Comparison of ENCODE assay signal across 18 cellular contexts in genomic region chrX:115579786-115580294, GRCh38. TPM values are rescaled to one million over a fixed set of nuclear protein-coding genes. Genes with fewer than 3 reads are reported as not detected.
DNase-seq lines count a peak whose midpoint lies in the region; ATAC-seq and TF ChIP-seq lines count a peak whose summit lies in the region.
"Had no signal": no experiment of that assay in that cellular context is flagged by ENCODE, and none has a peak within 500 bp of the region (broad histone marks: within the 10 kb centered on the region; RNA-seq: fewer than 3 reads in every experiment).

No MANE protein-coding gene starts in this region.

- in situ Hi-C loops in HAP-1 (cut with MboI; ENCODE audit: low sequenced_read_pairs) (no loop called here), G401 (cut with HindIII; ENCODE audit: low sequenced_read_pairs) (no loop called here)

- peaks cover 36% of the 10 kb centered on the region for H3K4me1 Mint-ChIP-seq in endodermal cell
- H3K4me1 Mint-ChIP-seq in glutamatergic neuron (ENCODE audit: low read depth, unreplicated experiment), result no peaks in the 10 kb centered on the region

- no peak for TF ChIP-seq CTCF in endodermal cell (conservative IDR thresholded peaks at IDR 0.05)
- no peak for TF ChIP-seq CTCF in thoracic aorta (IDR thresholded peaks at IDR 0.05)
- TF ChIP-seq CTCF in glutamatergic neuron (IDR thresholded peaks at IDR 0.05; ENCODE audit: partially characterized antibody, unreplicated experiment), result no peak

- peaks cover 51% of the 10 kb centered on the region for H3K4me1 ChIP-seq in HAP-1
- H3K4me1 ChIP-seq in endodermal cell (ENCODE audit: control insufficient read depth, insufficient read depth, low read length), result no peaks in the 10 kb centered on the region
- peaks cover 5 to 42% of the 10 kb centered on the region in 2 donors for H3K4me1 ChIP-seq in thoracic aorta (ENCODE audit: control insufficient read depth in 1 of 2, low read depth in 2 of 2)

- WGBS in endodermal cell (ENCODE audit: insufficient coverage in 1 of 2, insufficient read length in 1 of 2), 2 experiments, result 95% methylated on average over 6 of the region's 8 CpGs; no CpG with 5 or more reads in 1 of the 2 experiments

- POLR2A ChIA-PET in HEK293T (lab: Yijun Ruan, JAX), result interaction anchor here (1.3 to 1.4 kb wide), 2 partner anchors 16 to 18 kb away, joined by 3 to 4 read pairs; partner anchors contain the start of gene PLS3

- no peak for ATAC-seq in thoracic aorta (ENCODE audit: insufficient number of reproducible peaks, low FRiP score, low read depth)
- ATAC-seq: Right ventricle myocardium inferior had no signal

- H3K27me3 ChIP-seq in HAP-1 (ENCODE audit: low read depth) (no peaks in the 10 kb centered on the region), endodermal cell (ENCODE audit: control insufficient read depth, insufficient read depth, low read length, poor library complexity, severe bottlenecking) (no peaks in the 10 kb centered on the region), thoracic aorta (replicated peaks; ENCODE audit: insufficient read depth) (no peaks in the 10 kb centered on the region)

- peak; percentile 15 for DNase-seq in NCI-H82 (lab: John Stamatoyannopoulos, UW)
- DNase-seq in NCI-H82 treated with DMSO at 0.1 percent for 48 hours (lab: John Stamatoyannopoulos, UW; ENCODE audit: unreplicated experiment), result no peak
- DNase-seq in HAP-1 (ENCODE audit: low spot score in 2 of 2), result peak; percentile 58 to 76
- peak; percentile 48 for DNase-seq in endodermal cell
- no peak for DNase-seq in thoracic aorta (ENCODE audit: low spot score)
- no peak for DNase-seq in G401 (ENCODE audit: low spot score)
- no peak for DNase-seq in HEK293T (ENCODE audit: extremely low spot score)
- no peak for DNase-seq in glutamatergic neuron
- DNase-seq: DMS79 treated with DMSO at 0.1 percent for 48 hours; MM.1S; NCI-H1092; NCI-H1436 treated with DMSO at 0.1 percent for 48 hours; NCI-H2029; NCI-H2171; NCI-H526 treated with DMSO at 0.1 percent for 48 hours; NK-92 treated with Interleukin-12 subunit alpha and Interleukin-12 subunit beta, amount 100 ng/mL, for 24 hours had no signal

- H3K9me3 Mint-ChIP-seq in endodermal cell (peaks cover 10% of the 10 kb centered on the region), glutamatergic neuron (ENCODE audit: unreplicated experiment) (no peaks in the 10 kb centered on the region)

- peaks cover 13% of the 10 kb centered on the region for H3K36me3 ChIP-seq in HAP-1 (replicated peaks)
- peaks cover 16% of the 10 kb centered on the region for H3K36me3 ChIP-seq in endodermal cell (ENCODE audit: control insufficient read depth, insufficient read depth, low read length)
- H3K36me3 ChIP-seq in thoracic aorta, result peaks cover 4% of the 10 kb centered on the region

- H3K4me3 Mint-ChIP-seq in endodermal cell (no peak overlapping the region), glutamatergic neuron (ENCODE audit: unreplicated experiment) (no peak overlapping the region)

- CTCF ChIA-PET in HEK293T (lab: Yijun Ruan, JAX), result no interaction called here

- H3K4me3 ChIP-seq in HAP-1 (no peak overlapping the region), endodermal cell (ENCODE audit: low read length) (no peak overlapping the region), thoracic aorta (peak overlapping the region; percentile 33)

- H3K27ac Mint-ChIP-seq in endodermal cell, result no peak overlapping the region
- H3K27ac Mint-ChIP-seq in glutamatergic neuron (ENCODE audit: unreplicated experiment), result no peak overlapping the region

- no peak overlapping the region for H3K9ac ChIP-seq in endodermal cell (ENCODE audit: extremely low read depth, low read length, poor library complexity, severe bottlenecking)

- H3K9me3 ChIP-seq in HAP-1 (no peaks in the 10 kb centered on the region), endodermal cell (ENCODE audit: control insufficient read depth, low read length) (no peaks in the 10 kb centered on the region), thoracic aorta (no peaks in the 10 kb centered on the region)

- peaks cover 50% of the 10 kb centered on the region for H3K36me3 Mint-ChIP-seq in endodermal cell (ENCODE audit: low read depth)
- H3K36me3 Mint-ChIP-seq in glutamatergic neuron (ENCODE audit: unreplicated experiment), result no peaks in the 10 kb centered on the region

- H3K27me3 Mint-ChIP-seq in endodermal cell (ENCODE audit: insufficient read depth) (no peaks in the 10 kb centered on the region), glutamatergic neuron (ENCODE audit: unreplicated experiment) (no peaks in the 10 kb centered on the region)

- no peak overlapping the region for H3K27ac ChIP-seq in endodermal cell (ENCODE audit: low read depth, low read length)
- peak overlapping the region; percentile 38 to 79 for H3K27ac ChIP-seq in thoracic aorta
- H3K27ac ChIP-seq: 22Rv1 had no signal

TF ChIP-seq in HEK293T, 16 proteins besides CTCF, POLR2A, EP300 and RAD21:
- no peak for TF ChIP-seq LEF1 (IDR thresholded peaks at IDR 0.05; ENCODE audit: borderline replicate concordance)
- no peak for TF ChIP-seq ELF4 (IDR thresholded peaks at IDR 0.05)
- TF ChIP-seq BHLHE40 (IDR thresholded peaks at IDR 0.05; ENCODE audit: borderline replicate concordance), result no peak
- no peak for TF ChIP-seq FOXM1 (IDR thresholded peaks at IDR 0.05; ENCODE audit: borderline replicate concordance)
- no peak for TF ChIP-seq L3MBTL2 (conservative IDR thresholded peaks at IDR 0.05)

RNA-seq across cellular contexts. Expression of gene PLS3, which starts 18.9 kb away (rescaled TPM):
- total RNA-seq in endodermal cell, result 100 to 1,000 TPM in 1 of 2 donors, 10 to 100 TPM in 1; 81.6 to 179 TPM
- 83.8 TPM for polyA plus RNA-seq in endodermal cell (2013, experiment 1 of 2)
- polyA plus RNA-seq in endodermal cell (2013, experiment 2 of 2), result 85.8 TPM
- total RNA-seq in thoracic aorta, result 100 to 1,000 TPM; 466 to 474 TPM
- total RNA-seq in G401 (2014; rRNA removed; shearing (Covaris generic)), result 88.5 and 108 TPM in 2 replicates
- total RNA-seq in glutamatergic neuron (ENCODE audit: unreplicated experiment), result 17.8 TPM

Comparison
In these comparisons a context has a peak if more than half of its experiments do, and no peak if none do; other contexts are left out.
1. DNase-seq: peak in NCI-H82 (single experiment), HAP-1 (2 of 2) and endodermal cell (single experiment); none in NCI-H82 treated with DMSO at 0.1 percent for 48 hours (single experiment), thoracic aorta (single experiment), G401 (single experiment), HEK293T (single experiment) and glutamatergic neuron (single experiment).